13 cellular contexts compared by ENCODE assay signal in the genomic region with DNA sequence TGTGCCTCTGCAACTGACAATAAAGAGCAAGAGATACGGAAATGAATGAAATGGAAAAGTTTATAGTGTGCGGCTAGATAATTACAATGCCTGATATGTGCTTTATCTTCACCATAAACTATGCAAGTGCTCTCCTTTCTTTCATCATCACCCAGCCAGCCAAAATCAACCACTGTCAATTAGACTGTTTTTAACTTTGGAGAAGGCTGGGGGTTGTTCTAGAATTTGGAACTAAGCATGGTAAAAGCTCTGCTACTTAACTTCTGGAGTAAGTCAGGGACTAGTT.
DNase-seq lines count a peak whose midpoint lies in the region; ATAC-seq and TF ChIP-seq lines count a peak whose summit lies in the region.
"Had no signal": no experiment of that assay in that cellular context is flagged by ENCODE, and none has a peak within 500 bp of the region (broad histone marks: within the 10 kb centered on the region; RNA-seq: fewer than 3 reads in every experiment).

No MANE protein-coding gene starts in this region.

- no peak for TF ChIP-seq CTCF in hepatocyte (IDR thresholded peaks at IDR 0.05; ENCODE audit: poor library complexity)
- no peak for TF ChIP-seq CTCF in tibial nerve (IDR thresholded peaks at IDR 0.05)

- no peak for TF ChIP-seq EP300 in tibial nerve (IDR thresholded peaks at IDR 0.05)

- H3K9me3 ChIP-seq in SK-N-MC (ENCODE audit: low read depth, low read length): no peaks in the 10 kb centered on the region
- H3K9me3 ChIP-seq in hepatocyte (ENCODE audit: low read depth): no peaks in the 10 kb centered on the region
- H3K9me3 ChIP-seq in subcutaneous abdominal adipose tissue (ENCODE audit: control insufficient read depth in 5 of 5, low read length in 5 of 5): no peaks in the 10 kb centered on the region
- H3K9me3 ChIP-seq in tibial nerve: no peaks in the 10 kb centered on the region

- H3K4me2 ChIP-seq in hepatocyte: peak overlapping the region; percentile 2
- H3K4me2 ChIP-seq: PC-9 had no signal

- H3K9ac ChIP-seq in SK-N-MC (ENCODE audit: insufficient read length): peak overlapping the region; percentile 51
- H3K9ac ChIP-seq in subcutaneous abdominal adipose tissue (ENCODE audit: low read length in 5 of 5): no peak overlapping the region

- no peak overlapping the region for H2AFZ ChIP-seq in hepatocyte
- H2AFZ ChIP-seq: PC-9 had no signal

- H3K27ac ChIP-seq in SK-N-MC (peak overlapping the region; percentile 90), hepatocyte (no peak overlapping the region), subcutaneous abdominal adipose tissue (ENCODE audit: low read depth, low read length) (peak overlapping the region; percentile 39), tibial nerve (no peak overlapping the region)
- H3K27ac ChIP-seq: HL-60, PC-9, RWPE1 had no signal

- no peaks in the 10 kb centered on the region for H3K36me3 ChIP-seq in SK-N-MC (ENCODE audit: insufficient read depth, low read length)
- H3K36me3 ChIP-seq in hepatocyte (replicated peaks; ENCODE audit: insufficient read depth, low read depth): no peaks in the 10 kb centered on the region
- no peaks in the 10 kb centered on the region for H3K36me3 ChIP-seq in subcutaneous abdominal adipose tissue (ENCODE audit: control insufficient read depth in 5 of 5, insufficient read depth in 5 of 5, low read length in 5 of 5)
- H3K36me3 ChIP-seq in tibial nerve: no peaks in the 10 kb centered on the region

- peak overlapping the region; percentile 64 for H3K4me3 ChIP-seq in SK-N-MC
- H3K4me3 ChIP-seq in hepatocyte: no peak overlapping the region
- no peak overlapping the region for H3K4me3 ChIP-seq in subcutaneous abdominal adipose tissue (ENCODE audit: low read depth in 1 of 5, low read length in 5 of 5)
- no peak overlapping the region for H3K4me3 ChIP-seq in tibial nerve
- H3K4me3 ChIP-seq: PC-9 had no signal

- H3K4me1 ChIP-seq in hepatocyte (ENCODE audit: insufficient read depth): peaks cover 4% of the 10 kb centered on the region
- peaks cover 0 to 18% (median 0%) of the 10 kb centered on the region in 5 donors for H3K4me1 ChIP-seq in subcutaneous abdominal adipose tissue (ENCODE audit: control insufficient read depth in 5 of 5, insufficient read depth in 5 of 5, low read length in 5 of 5)
- peaks cover 0 to 4% (median 0%) of the 10 kb centered on the region in 4 donors for H3K4me1 ChIP-seq in tibial nerve

- no peak for ATAC-seq in GM18907 (IDR thresholded peaks at IDR 0.05; ENCODE audit: unreplicated experiment)

- no peaks in the 10 kb centered on the region for H3K27me3 ChIP-seq in hepatocyte
- no peaks in the 10 kb centered on the region for H3K27me3 ChIP-seq in subcutaneous abdominal adipose tissue (ENCODE audit: control insufficient read depth in 5 of 5, insufficient read depth in 4 of 5, low read length in 5 of 5)
- no peaks in the 10 kb centered on the region for H3K27me3 ChIP-seq in tibial nerve

- DNase-seq in Daoy (ENCODE audit: low read depth) (peak; percentile 35), SK-N-MC (ENCODE audit: low read depth, low spot score) (no peak), hepatocyte (ENCODE audit: low spot score) (no peak), HPDE6-E6E7 (ENCODE audit: extremely low spot score) (no peak), tibial nerve (ENCODE audit: low spot score in 2 of 2) (no peak)
- DNase-seq: GF-D8, NCI-H1436 treated with DMSO at 0.1 percent for 48 hours, SIG-M5 had no signal

- no peaks in the 10 kb centered on the region for H4K20me1 ChIP-seq in hepatocyte (ENCODE audit: insufficient read depth, poor library complexity, severe bottlenecking)

- TF ChIP-seq POLR2A in tibial nerve (IDR thresholded peaks at IDR 0.05): no peak

- no peaks in the 10 kb centered on the region for H3K79me2 ChIP-seq in hepatocyte

- WGBS in hepatocyte (ENCODE audit: low lambda C conversion rate, missing lambda C conversion rate): 63% methylated on average over 2 of the region's 2 CpGs
- WGBS in tibial nerve, 2 donors: 59 to 72% methylated on average over 2 of the region's 2 CpGs

- no peaks in the 10 kb centered on the region for H3K9me2 ChIP-seq in hepatocyte (replicated peaks; ENCODE audit: insufficient read depth)

Comparison
In these comparisons a context has a peak if more than half of its experiments do, and no peak if none do; other contexts are left out.
1. H3K27ac ChIP-seq: peak in SK-N-MC (single experiment) and subcutaneous abdominal adipose tissue (single experiment); none in hepatocyte (single experiment) and tibial nerve (0 of 4).